1 cellular context compared by ENCODE assay signal in the genomic region with DNA sequence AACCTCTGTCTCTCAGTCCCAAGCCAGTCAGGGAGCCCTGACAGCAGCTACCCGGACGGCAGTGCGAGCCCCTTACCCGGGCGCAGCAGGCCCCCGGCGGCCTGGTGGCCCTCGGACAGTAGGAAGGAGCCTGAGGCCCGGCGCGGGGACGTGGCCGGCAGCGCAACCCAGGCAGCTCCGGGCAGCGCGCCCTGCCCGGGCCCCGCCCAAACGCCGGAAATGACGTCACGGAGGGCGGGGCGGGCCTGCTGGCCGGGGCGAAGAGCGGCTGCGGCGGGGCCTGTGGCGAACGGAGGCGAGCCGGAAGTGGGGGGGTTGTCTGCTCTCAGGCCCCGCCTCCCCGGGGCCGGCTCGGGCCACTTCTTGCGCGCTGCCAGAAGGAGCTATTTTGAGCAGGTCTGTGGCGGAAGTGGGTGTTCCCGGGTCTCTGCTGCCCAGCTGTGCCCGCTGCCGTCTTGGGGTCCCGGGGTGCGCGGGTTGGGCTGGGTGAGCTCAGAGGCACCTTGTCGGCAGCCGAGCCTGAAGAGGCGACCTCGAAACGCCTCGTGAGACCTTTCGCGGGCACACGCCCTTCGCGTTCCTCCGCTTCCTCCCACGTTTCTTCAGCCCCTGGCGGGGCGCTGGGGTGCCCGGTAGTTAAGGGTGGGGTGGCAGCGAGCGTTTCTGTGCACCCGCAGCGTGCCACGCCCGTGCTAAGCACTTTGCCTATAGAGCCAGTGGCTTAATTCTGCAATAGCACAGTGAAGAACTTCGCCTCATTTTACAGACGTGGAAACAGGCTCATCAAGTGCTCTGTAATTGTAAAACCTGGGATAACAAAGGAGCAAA.
TF ChIP-seq lines count a peak whose summit lies in the region.

Gene C11orf24, minus strand, starts transcription at position 193 of the 828 bp plus-strand sequence. CDS start 8,206 bp downstream, outside the sequence.

TF ChIP-seq in HepG2, 621 proteins besides CTCF, POLR2A, EP300 and RAD21 (continued from another document and continues in another):
- TF ChIP-seq MLXIP (CRISPR knock-in tag; IDR thresholded peaks at IDR 0.05; ENCODE audit: borderline replicate concordance), result no peak; the same call in 1 of the 2 replicates
- TF ChIP-seq, protein P1, sequence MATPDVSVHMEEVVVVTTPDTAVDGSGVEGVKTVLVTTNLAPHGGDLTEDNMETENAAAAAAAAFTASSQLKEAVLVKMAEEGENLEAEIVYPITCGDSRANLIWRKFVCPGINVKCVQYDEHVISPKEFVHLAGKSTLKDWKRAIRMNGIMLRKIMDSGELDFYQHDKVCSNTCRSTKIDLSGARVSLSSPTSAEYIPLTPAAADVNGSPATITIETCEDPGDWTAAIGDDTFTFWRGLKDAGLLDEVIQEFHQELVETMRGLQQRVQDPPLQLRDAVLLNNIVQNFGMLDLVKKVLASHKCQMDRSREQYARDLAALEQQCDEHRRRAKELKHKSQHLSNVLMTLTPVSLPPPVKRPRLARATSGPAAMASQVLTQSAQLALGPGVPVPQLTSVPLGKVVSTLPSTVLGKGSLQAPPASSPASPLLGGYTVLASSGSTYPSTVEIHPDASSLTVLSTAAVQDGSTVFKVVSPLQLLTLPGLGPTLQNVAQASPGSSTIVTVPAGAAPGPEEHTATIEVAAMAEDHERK (CRISPR knock-in tag; IDR thresholded peaks at IDR 0.05; ENCODE audit: low read depth), result no peak
- TF ChIP-seq PATZ1 (CRISPR knock-in tag; IDR thresholded peaks at IDR 0.05), result peak; percentile 68
- TF ChIP-seq GTF3A (CRISPR knock-in tag; conservative IDR thresholded peaks at IDR 0.05), result no peak
- TF ChIP-seq ZNF451 (CRISPR knock-in tag; IDR thresholded peaks at IDR 0.05), result peak; percentile 35; the same call in 1 of the 2 replicates
- TF ChIP-seq ATF7-NPFF (CRISPR knock-in tag; IDR thresholded peaks at IDR 0.05; ENCODE audit: low read depth), result peak; percentile 63; the same call in 1 of the 2 replicates
- no peak for TF ChIP-seq POLR2AphosphoS2 (IDR thresholded peaks at IDR 0.05; ENCODE audit: low read depth, low read length)
- peak; percentile 55; the same call in 1 of the 2 replicates for TF ChIP-seq ZSCAN31 (CRISPR knock-in tag; IDR thresholded peaks at IDR 0.05; ENCODE audit: low read depth)
- TF ChIP-seq AHR (CRISPR knock-in tag; IDR thresholded peaks at IDR 0.05), result 0 out of 2 replicates have a peak, but pooled peaks have one; percentile 46
- TF ChIP-seq XRCC5 (optimal IDR thresholded peaks at IDR 0.05; ENCODE audit: low read length), result no peak
- TF ChIP-seq ZNF646 (CRISPR knock-in tag; IDR thresholded peaks at IDR 0.05), result no peak
- TF ChIP-seq KLF13 (CRISPR knock-in tag; IDR thresholded peaks at IDR 0.05), result no peak; the same call in 1 of the 2 replicates
- TF ChIP-seq, protein P2, sequence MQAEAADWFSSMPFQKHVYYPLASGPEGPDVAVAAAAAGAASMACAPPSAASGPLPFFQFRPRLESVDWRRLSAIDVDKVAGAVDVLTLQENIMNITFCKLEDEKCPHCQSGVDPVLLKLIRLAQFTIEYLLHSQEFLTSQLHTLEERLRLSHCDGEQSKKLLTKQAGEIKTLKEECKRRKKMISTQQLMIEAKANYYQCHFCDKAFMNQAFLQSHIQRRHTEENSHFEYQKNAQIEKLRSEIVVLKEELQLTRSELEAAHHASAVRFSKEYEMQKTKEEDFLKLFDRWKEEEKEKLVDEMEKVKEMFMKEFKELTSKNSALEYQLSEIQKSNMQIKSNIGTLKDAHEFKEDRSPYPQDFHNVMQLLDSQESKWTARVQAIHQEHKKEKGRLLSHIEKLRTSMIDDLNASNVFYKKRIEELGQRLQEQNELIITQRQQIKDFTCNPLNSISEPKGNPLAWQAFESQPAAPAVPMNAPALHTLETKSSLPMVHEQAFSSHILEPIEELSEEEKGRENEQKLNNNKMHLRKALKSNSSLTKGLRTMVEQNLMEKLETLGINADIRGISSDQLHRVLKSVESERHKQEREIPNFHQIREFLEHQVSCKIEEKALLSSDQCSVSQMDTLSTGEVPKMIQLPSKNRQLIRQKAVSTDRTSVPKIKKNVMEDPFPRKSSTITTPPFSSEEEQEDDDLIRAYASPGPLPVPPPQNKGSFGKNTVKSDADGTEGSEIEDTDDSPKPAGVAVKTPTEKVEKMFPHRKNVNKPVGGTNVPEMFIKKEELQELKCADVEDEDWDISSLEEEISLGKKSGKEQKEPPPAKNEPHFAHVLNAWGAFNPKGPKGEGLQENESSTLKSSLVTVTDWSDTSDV (CRISPR knock-in tag; IDR thresholded peaks at IDR 0.05), result peak; percentile 67; the same call in 1 of the 2 replicates
- no peak for TF ChIP-seq HDAC2 (CRISPR knock-in tag; IDR thresholded peaks at IDR 0.05)
- TF ChIP-seq STAT5B (CRISPR knock-in tag; IDR thresholded peaks at IDR 0.05), result 0 out of 2 replicates have a peak, but pooled peaks have one; percentile 44
- peak; percentile 96 for TF ChIP-seq ATF7 (IDR thresholded peaks at IDR 0.05)
- TF ChIP-seq ATF7 (CRISPR knock-in tag; IDR thresholded peaks at IDR 0.05), result peak; percentile 96
- TF ChIP-seq, protein P3, sequence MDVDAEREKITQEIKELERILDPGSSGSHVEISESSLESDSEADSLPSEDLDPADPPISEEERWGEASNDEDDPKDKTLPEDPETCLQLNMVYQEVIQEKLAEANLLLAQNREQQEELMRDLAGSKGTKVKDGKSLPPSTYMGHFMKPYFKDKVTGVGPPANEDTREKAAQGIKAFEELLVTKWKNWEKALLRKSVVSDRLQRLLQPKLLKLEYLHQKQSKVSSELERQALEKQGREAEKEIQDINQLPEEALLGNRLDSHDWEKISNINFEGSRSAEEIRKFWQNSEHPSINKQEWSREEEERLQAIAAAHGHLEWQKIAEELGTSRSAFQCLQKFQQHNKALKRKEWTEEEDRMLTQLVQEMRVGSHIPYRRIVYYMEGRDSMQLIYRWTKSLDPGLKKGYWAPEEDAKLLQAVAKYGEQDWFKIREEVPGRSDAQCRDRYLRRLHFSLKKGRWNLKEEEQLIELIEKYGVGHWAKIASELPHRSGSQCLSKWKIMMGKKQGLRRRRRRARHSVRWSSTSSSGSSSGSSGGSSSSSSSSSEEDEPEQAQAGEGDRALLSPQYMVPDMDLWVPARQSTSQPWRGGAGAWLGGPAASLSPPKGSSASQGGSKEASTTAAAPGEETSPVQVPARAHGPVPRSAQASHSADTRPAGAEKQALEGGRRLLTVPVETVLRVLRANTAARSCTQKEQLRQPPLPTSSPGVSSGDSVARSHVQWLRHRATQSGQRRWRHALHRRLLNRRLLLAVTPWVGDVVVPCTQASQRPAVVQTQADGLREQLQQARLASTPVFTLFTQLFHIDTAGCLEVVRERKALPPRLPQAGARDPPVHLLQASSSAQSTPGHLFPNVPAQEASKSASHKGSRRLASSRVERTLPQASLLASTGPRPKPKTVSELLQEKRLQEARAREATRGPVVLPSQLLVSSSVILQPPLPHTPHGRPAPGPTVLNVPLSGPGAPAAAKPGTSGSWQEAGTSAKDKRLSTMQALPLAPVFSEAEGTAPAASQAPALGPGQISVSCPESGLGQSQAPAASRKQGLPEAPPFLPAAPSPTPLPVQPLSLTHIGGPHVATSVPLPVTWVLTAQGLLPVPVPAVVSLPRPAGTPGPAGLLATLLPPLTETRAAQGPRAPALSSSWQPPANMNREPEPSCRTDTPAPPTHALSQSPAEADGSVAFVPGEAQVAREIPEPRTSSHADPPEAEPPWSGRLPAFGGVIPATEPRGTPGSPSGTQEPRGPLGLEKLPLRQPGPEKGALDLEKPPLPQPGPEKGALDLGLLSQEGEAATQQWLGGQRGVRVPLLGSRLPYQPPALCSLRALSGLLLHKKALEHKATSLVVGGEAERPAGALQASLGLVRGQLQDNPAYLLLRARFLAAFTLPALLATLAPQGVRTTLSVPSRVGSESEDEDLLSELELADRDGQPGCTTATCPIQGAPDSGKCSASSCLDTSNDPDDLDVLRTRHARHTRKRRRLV (CRISPR knock-in tag; IDR thresholded peaks at IDR 0.05), result no peak
- 0 out of 2 replicates have a peak, but pooled peaks have one; percentile 33 for TF ChIP-seq TOE1 (CRISPR knock-in tag; IDR thresholded peaks at IDR 0.05)
- no peak; the same call in 1 of the 2 replicates for TF ChIP-seq FOXO1 (CRISPR knock-in tag; IDR thresholded peaks at IDR 0.05)
- TF ChIP-seq, protein P4, sequence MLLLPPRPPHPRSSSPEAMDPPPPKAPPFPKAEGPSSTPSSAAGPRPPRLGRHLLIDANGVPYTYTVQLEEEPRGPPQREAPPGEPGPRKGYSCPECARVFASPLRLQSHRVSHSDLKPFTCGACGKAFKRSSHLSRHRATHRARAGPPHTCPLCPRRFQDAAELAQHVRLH (CRISPR knock-in tag; IDR thresholded peaks at IDR 0.05; ENCODE audit: borderline replicate concordance, low read depth), result no peak
- TF ChIP-seq ZNF614 (CRISPR knock-in tag; IDR thresholded peaks at IDR 0.05; ENCODE audit: borderline replicate concordance), result no peak
- peak; percentile 77 for TF ChIP-seq ZIK1 (CRISPR knock-in tag; IDR thresholded peaks at IDR 0.05; ENCODE audit: borderline replicate concordance, low read depth)
- TF ChIP-seq ZNF24 (IDR thresholded peaks at IDR 0.05), result no peak
- TF ChIP-seq NBN (conservative IDR thresholded peaks at IDR 0.05), result no peak
- TF ChIP-seq ARID2 (CRISPR knock-in tag; IDR thresholded peaks at IDR 0.05; ENCODE audit: borderline replicate concordance), result peak; percentile 25; the same call in 1 of the 2 replicates
